Comparison of ENCODE assay signal across 15 cellular contexts in the genomic region with DNA sequence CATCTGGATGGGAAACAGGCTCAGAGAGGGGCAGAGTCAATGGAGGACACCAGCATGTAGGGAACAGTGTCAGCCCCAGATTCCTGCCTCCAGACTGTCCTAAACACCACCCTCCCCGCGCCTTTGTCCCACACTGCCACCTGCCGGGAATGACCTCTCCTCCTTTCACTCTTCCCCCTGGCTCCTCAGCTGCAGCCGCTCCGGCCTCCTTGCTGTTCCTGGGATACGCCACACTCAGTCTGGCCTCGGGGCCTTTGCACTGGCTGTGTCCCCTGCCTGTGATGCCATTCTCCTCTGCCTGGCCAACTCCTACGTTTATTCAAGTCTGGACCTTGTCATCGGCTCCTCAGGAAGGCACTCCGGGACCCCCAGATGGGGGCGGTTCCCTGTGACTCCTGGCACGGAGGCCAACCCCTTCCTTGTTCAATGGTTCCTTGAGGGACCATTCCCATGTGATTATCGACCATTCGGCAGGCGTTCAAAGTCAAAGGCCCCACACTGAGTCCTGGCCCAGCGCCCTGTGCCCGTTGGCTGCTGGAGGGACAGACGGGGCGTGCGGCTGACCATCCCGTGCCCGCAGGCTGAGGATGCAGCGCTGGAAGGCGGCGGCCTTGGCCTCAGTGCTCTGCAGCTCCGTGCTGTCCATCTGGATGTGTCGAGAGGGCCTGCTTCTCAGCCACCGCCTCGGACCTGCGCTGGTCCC. TPM values are rescaled to one million over a fixed set of nuclear protein-coding genes. Genes with fewer than 3 reads are reported as not detected.
DNase-seq lines count a peak whose midpoint lies in the region; ATAC-seq and TF ChIP-seq lines count a peak whose summit lies in the region.
"Had no signal": no experiment of that assay in that cellular context is flagged by ENCODE, and none has a peak within 500 bp of the region (broad histone marks: within the 10 kb centered on the region; RNA-seq: fewer than 3 reads in every experiment).

No MANE protein-coding gene starts in this region.

- intact Hi-C loops in left cardiac atrium (cut with DNase I) = no loop called here
- intact Hi-C loops in psoas muscle (cut with DNase I) = no loop called here

- in situ Hi-C loops in SK-MEL-5 (cut with HindIII; ENCODE audit: low pct_unique_long_range_greater_than_20kb, low sequenced_read_pairs) = no loop called here

- no peak for DNase-seq in AG09309 (ENCODE audit: low read depth)
- no peak for DNase-seq in HFF-Myc (ENCODE audit: extremely low read depth, low read depth)
- DNase-seq in SK-MEL-5 (ENCODE audit: low read depth, low spot score) = peak; percentile 49
- DNase-seq in hepatocyte (ENCODE audit: low spot score) = no peak
- no peak for DNase-seq in left cardiac atrium
- DNase-seq in psoas muscle = no peak
- DNase-seq in substantia nigra (lab: John Stamatoyannopoulos, UW) = no peak
- DNase-seq in NCI-H1048 (lab: John Stamatoyannopoulos, UW) = no peak
- DNase-seq: activated CD8-positive, alpha-beta memory T cell treated with anti-CD3 and anti-CD28 coated beads for 24 hours; NCI-H1092 treated with DMSO at 0.1 percent for 48 hours; SIG-M5 had no signal

- H3K9me2 ChIP-seq in hepatocyte (replicated peaks; ENCODE audit: insufficient read depth) = no peaks in the 10 kb centered on the region

- TF ChIP-seq CTCF in AG09309 (IDR thresholded peaks at IDR 0.05; ENCODE audit: control insufficient read depth, insufficient read depth, low read depth, low read length, missing control alignments) (peak; percentile 16), HFF-Myc (IDR thresholded peaks at IDR 0.05; ENCODE audit: low read depth, low read length, missing control alignments) (peak; percentile 38), hepatocyte (IDR thresholded peaks at IDR 0.05; ENCODE audit: poor library complexity) (peak; percentile 2), psoas muscle (IDR thresholded peaks at IDR 0.05) (no peak)

- no peaks in the 10 kb centered on the region for H3K27me3 ChIP-seq in hepatocyte
- H3K27me3 ChIP-seq in psoas muscle (ENCODE audit: insufficient read depth in 3 of 3, low read length in 2 of 3) = peaks cover 0 to 72% (median 24%) of the 10 kb centered on the region in 3 donors
- H3K27me3 ChIP-seq: BLaER1 treated with 17β-estradiol and CSF1 and Interleukin-3, amounts not matched to agents 10 nM and 100 nM; right atrium auricular region had no signal

- H3K9me3 ChIP-seq in hepatocyte (ENCODE audit: low read depth) (no peaks in the 10 kb centered on the region), psoas muscle (no peaks in the 10 kb centered on the region)
- H3K9me3 ChIP-seq: ascending aorta; BLaER1 treated with 17β-estradiol and CSF1 and Interleukin-3, amounts not matched to agents 10 nM and 100 nM; right atrium auricular region had no signal

- WGBS in hepatocyte (ENCODE audit: low lambda C conversion rate, missing lambda C conversion rate) = 86% methylated on average over 30 of the region's 30 CpGs
- 75 to 81% (median 77%) methylated on average over 30 of the region's 30 CpGs for WGBS in psoas muscle, 3 donors

- H2AFZ ChIP-seq in hepatocyte = no peak overlapping the region

- H3K4me1 ChIP-seq in hepatocyte (ENCODE audit: insufficient read depth) (peaks cover 7% of the 10 kb centered on the region), psoas muscle (no peaks in the 10 kb centered on the region)
- H3K4me1 ChIP-seq: ascending aorta had no signal

- H3K4me3 ChIP-seq in AG09309 (ENCODE audit: control insufficient read depth, low read depth, low read length) (no peak overlapping the region), HFF-Myc (replicated peaks; ENCODE audit: low read depth, low read length) (no peak overlapping the region), hepatocyte (no peak overlapping the region), psoas muscle (no peak overlapping the region)
- H3K4me3 ChIP-seq: ascending aorta; BLaER1 treated with 17β-estradiol and CSF1 and Interleukin-3, amounts not matched to agents 10 nM and 100 nM; right atrium auricular region had no signal

- H3K79me2 ChIP-seq in hepatocyte = no peaks in the 10 kb centered on the region

- ATAC-seq in left cardiac atrium = no peak
- ATAC-seq in psoas muscle = no peak

- H3K36me3 ChIP-seq in hepatocyte (replicated peaks; ENCODE audit: insufficient read depth, low read depth) (no peaks in the 10 kb centered on the region), psoas muscle (ENCODE audit: insufficient read depth in 1 of 2, low read depth in 1 of 2) (no peaks in the 10 kb centered on the region)
- H3K36me3 ChIP-seq: ascending aorta; BLaER1 treated with 17β-estradiol and CSF1 and Interleukin-3, amounts not matched to agents 10 nM and 100 nM; right atrium auricular region had no signal

- H3K27ac ChIP-seq in hepatocyte (no peak overlapping the region), psoas muscle (no peak overlapping the region), substantia nigra (ENCODE audit: low read depth, low read length, poor library complexity, severe bottlenecking) (no peak overlapping the region)
- H3K27ac ChIP-seq: ascending aorta; BLaER1 treated with 17β-estradiol and CSF1 and Interleukin-3, amounts not matched to agents 10 nM and 100 nM; right atrium auricular region had no signal

- no peak overlapping the region for H3K4me2 ChIP-seq in hepatocyte
- H3K4me2 ChIP-seq: BLaER1 treated with 17β-estradiol and CSF1 and Interleukin-3, amounts not matched to agents 10 nM and 100 nM had no signal

- H4K20me1 ChIP-seq in hepatocyte (ENCODE audit: insufficient read depth, poor library complexity, severe bottlenecking) = no peaks in the 10 kb centered on the region
- H4K20me1 ChIP-seq: BLaER1 treated with 17β-estradiol and CSF1 and Interleukin-3, amounts not matched to agents 10 nM and 100 nM had no signal

RNA-seq across cellular contexts. Expression of gene FUT6, which starts 15.8 kb away (rescaled TPM):
- not detected in 2 replicates for total RNA-seq in SK-MEL-5 (2014; rRNA removed; shearing (Covaris generic))
- polyA plus RNA-seq in SK-MEL-5 (2015; cell fraction: cytosol; rRNA removed) = 0.39 TPM in 1 of 2 replicates, not detected in the other
- not detected in 2 replicates for polyA plus RNA-seq in SK-MEL-5 (2015; cell fraction: nucleus; rRNA removed)
- 0.07 and 0.36 TPM in 2 replicates for total RNA-seq in hepatocyte
- polyA plus RNA-seq in hepatocyte = 0.90 TPM in 1 of 2 replicates, not detected in the other
- total RNA-seq in left cardiac atrium = not detected
- total RNA-seq in psoas muscle = not detected
- under 1 TPM in 2 of 3 donors, not detected in 1; 0.03 TPM for polyA plus RNA-seq in psoas muscle
- total RNA-seq: ascending aorta, fibroblast of lung, right atrium auricular region had no signal
- polyA plus RNA-seq: fibroblast of lung had no signal

RNA-seq across cellular contexts. Expression of gene NRTN, which starts 18.9 kb away (rescaled TPM):
- total RNA-seq in SK-MEL-5 (2014; rRNA removed; shearing (Covaris generic)) = 2.7 and 4.8 TPM in 2 replicates
- polyA plus RNA-seq in SK-MEL-5 (2015; cell fraction: cytosol; rRNA removed) = 5.8 and 6.0 TPM in 2 replicates
- 2.8 and 3.1 TPM in 2 replicates for polyA plus RNA-seq in SK-MEL-5 (2015; cell fraction: nucleus; rRNA removed)
- 2.7 and 5.6 TPM in 2 replicates for total RNA-seq in hepatocyte
- polyA plus RNA-seq in hepatocyte = 31.1 and 35.6 TPM in 2 replicates
- 10 to 100 TPM; 28.7 to 29.6 TPM for total RNA-seq in left cardiac atrium
- total RNA-seq in psoas muscle = not detected
- not detected for polyA plus RNA-seq in psoas muscle

RNA-seq across cellular contexts. Expression of gene FUT3, which starts 27.5 kb away (rescaled TPM):
- total RNA-seq in SK-MEL-5 (2014; rRNA removed; shearing (Covaris generic)) = 3.0 and 3.3 TPM in 2 replicates
- 4.9 and 5.0 TPM in 2 replicates for polyA plus RNA-seq in SK-MEL-5 (2015; cell fraction: cytosol; rRNA removed)
- 0.11 and 2.3 TPM in 2 replicates for polyA plus RNA-seq in SK-MEL-5 (2015; cell fraction: nucleus; rRNA removed)
- total RNA-seq in hepatocyte = 0.08 TPM in 1 of 2 replicates, not detected in the other
- polyA plus RNA-seq in hepatocyte = 0.45 TPM in 1 of 2 replicates, not detected in the other
- total RNA-seq in left cardiac atrium = not detected
- total RNA-seq in psoas muscle = under 1 TPM in 1 of 4 donors, not detected in 3; 0.19 TPM
- under 1 TPM in 1 of 3 donors, not detected in 2; 0.03 TPM for polyA plus RNA-seq in psoas muscle
- total RNA-seq: ascending aorta, fibroblast of lung, right atrium auricular region had no signal
- polyA plus RNA-seq: fibroblast of lung had no signal

RNA-seq across cellular contexts. Expression of gene DUS3L, which starts 32.8 kb away (rescaled TPM):
- total RNA-seq in SK-MEL-5 (2014; rRNA removed; shearing (Covaris generic)) = 51.6 and 52.9 TPM in 2 replicates
- polyA plus RNA-seq in SK-MEL-5 (2015; cell fraction: cytosol; rRNA removed) = 50.0 and 53.6 TPM in 2 replicates
- polyA plus RNA-seq in SK-MEL-5 (2015; cell fraction: nucleus; rRNA removed) = 158 and 202 TPM in 2 replicates
- total RNA-seq in hepatocyte (24.9 and 26.7 TPM in 2 replicates), left cardiac atrium (10 to 100 TPM; 15.3 to 28.2 TPM), psoas muscle (10 to 100 TPM; 13.4 to 29.9 (median 20.6) TPM)
- polyA plus RNA-seq in hepatocyte (28.9 and 44.9 TPM in 2 replicates), psoas muscle (10 to 100 TPM; 23.2 to 40.1 (median 26.8) TPM)

RNA-seq across cellular contexts. Expression of gene PRR22, which starts 39.2 kb away (rescaled TPM):
- 2.0 and 3.1 TPM in 2 replicates for total RNA-seq in SK-MEL-5 (2014; rRNA removed; shearing (Covaris generic))
- 1.1 and 1.9 TPM in 2 replicates for polyA plus RNA-seq in SK-MEL-5 (2015; cell fraction: cytosol; rRNA removed)
- 18.8 and 21.0 TPM in 2 replicates for polyA plus RNA-seq in SK-MEL-5 (2015; cell fraction: nucleus; rRNA removed)
- total RNA-seq in hepatocyte (0.13 and 1.2 TPM in 2 replicates), left cardiac atrium (1 to 10 TPM in 1 of 2 donors, under 1 TPM in 1; 0.47 to 1.7 TPM), psoas muscle (1 to 10 TPM in 3 of 4 donors, under 1 TPM in 1; 0.92 to 2.3 (median 1.5) TPM)
- polyA plus RNA-seq in hepatocyte (2.9 and 5.5 TPM in 2 replicates), psoas muscle (1 to 10 TPM in 1 of 3 donors, under 1 TPM in 2; 0.57 to 2.7 (median 0.87) TPM)
